In the genomic region with DNA sequence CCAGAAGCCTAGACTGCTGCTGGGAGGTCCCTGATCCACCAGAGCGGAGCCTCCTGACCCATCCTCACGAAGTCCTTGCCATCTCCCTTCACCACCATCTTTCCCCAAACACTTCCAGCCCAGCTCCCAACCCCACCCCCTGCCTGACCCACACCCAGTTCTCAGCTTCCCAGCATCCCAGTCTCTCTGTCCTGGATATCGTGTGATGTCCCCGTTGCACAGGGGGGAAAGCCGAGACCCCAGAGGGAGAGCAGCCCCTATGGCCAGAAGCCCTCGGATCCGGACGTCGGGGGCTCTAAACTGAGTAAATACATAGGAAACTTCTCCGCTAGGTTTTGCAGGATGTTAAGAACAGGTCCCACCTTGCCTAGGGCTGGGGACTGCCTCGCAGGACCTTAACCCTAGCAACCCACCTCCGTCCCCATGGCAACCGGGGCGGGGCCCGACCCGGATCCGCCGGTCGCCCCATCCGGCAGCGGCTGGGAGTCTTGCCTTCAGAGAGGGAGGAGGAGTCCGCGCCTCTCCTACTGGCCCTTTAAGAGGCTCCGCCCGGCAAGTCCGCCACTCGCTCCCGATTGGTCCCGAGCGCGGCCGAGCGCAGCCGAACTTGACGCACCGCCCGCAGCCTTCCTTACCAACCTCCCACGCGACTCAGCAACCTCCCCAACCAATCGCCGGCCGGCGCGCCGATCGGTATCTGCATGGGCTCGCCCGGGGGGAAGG, we compare ENCODE assay signal across 8 cellular contexts. TPM values are rescaled to one million over a fixed set of nuclear protein-coding genes. Genes with fewer than 3 reads are reported as not detected.
A peak's percentile ranks its signal among the peaks of the same experiment; 100 is the strongest.
DNase-seq lines count a peak whose midpoint lies in the region; ATAC-seq and TF ChIP-seq lines count a peak whose summit lies in the region.

No MANE protein-coding gene starts in this region.

- peaks cover 18% of the 10 kb centered on the region for H3K4me1 Mint-ChIP-seq in CD8-positive, alpha-beta T cell (ENCODE audit: low read depth)

- H3K4me3 Mint-ChIP-seq in CD8-positive, alpha-beta T cell: peak overlapping the region; percentile 77

- H3K4me1 ChIP-seq in CD8-positive, alpha-beta T cell (ENCODE audit: insufficient read depth, low read length): peaks cover 15% of the 10 kb centered on the region

- no peaks in the 10 kb centered on the region for H3K9me3 ChIP-seq in CD8-positive, alpha-beta T cell (ENCODE audit: low read length)

- H3K9me3 Mint-ChIP-seq in CD8-positive, alpha-beta T cell: no peaks in the 10 kb centered on the region

- CTCF ChIA-PET in CD8-positive, alpha-beta T cell (lab: Charles Lee): interaction anchor here (2.1 kb wide), 1 partner anchor 27 kb away, joined by 5 read pairs; no protein-coding TSS in a partner anchor

- intact Hi-C loops in CD8-positive, alpha-beta T cell (cut with DNase I, micrococcal nuclease): loop anchor here (1.0 to 5.0 kb wide), 7 partner anchors 15 to 415 kb away; a partner anchor contains a TSS

- H3K4me3 ChIP-seq in CD8-positive, alpha-beta T cell (ENCODE audit: low read depth, low read length): peak overlapping the region; percentile 66

- H3K36me3 Mint-ChIP-seq in CD8-positive, alpha-beta T cell: peaks cover 12% of the 10 kb centered on the region

- peak; percentile 95 for ATAC-seq in CD8-positive, alpha-beta T cell
- ATAC-seq in GM21367 (IDR thresholded peaks at IDR 0.05; ENCODE audit: unreplicated experiment): peak; percentile 79

- DNase-seq in CD8-positive, alpha-beta T cell: peak; percentile 98 to 100 (median 99)
- DNase-seq in HT-29 (ENCODE audit: low spot score): peak; percentile 96
- DNase-seq in NK-92 (lab: John Stamatoyannopoulos, UW; ENCODE audit: unreplicated experiment): peak; percentile 97
- DNase-seq in activated CD8-positive, alpha-beta memory T cell treated with anti-CD3 and anti-CD28 coated beads for 24 hours: peak; percentile 99
- DNase-seq in effector CD8-positive, alpha-beta T cell (lab: John Stamatoyannopoulos, UW): peak; percentile 99
- DNase-seq in lung microvascular endothelial cell (ENCODE audit: low read depth in 2 of 2): peak; percentile 100
- DNase-seq in stimulated activated CD4-positive, alpha-beta T cell treated with anti-CD3 and anti-CD28 coated beads, TNF-alpha, amount 100 ng/mL, for 24 hours (ENCODE audit: low read depth in 3 of 3): peak; percentile 98 to 99 (median 98)

- no peaks in the 10 kb centered on the region for H3K36me3 ChIP-seq in CD8-positive, alpha-beta T cell (ENCODE audit: insufficient read depth, low read length)

- H3K27ac ChIP-seq in CD8-positive, alpha-beta T cell (ENCODE audit: low read depth, low read length): peak overlapping the region; percentile 60

- POLR2A ChIA-PET in CD8-positive, alpha-beta T cell (lab: Charles Lee): no interaction called here

- no peaks in the 10 kb centered on the region for H3K27me3 ChIP-seq in CD8-positive, alpha-beta T cell (ENCODE audit: insufficient read depth, low read length)

- H3K27me3 Mint-ChIP-seq in CD8-positive, alpha-beta T cell (ENCODE audit: low read depth): no peaks in the 10 kb centered on the region

- no peak for TF ChIP-seq CTCF in CD8-positive, alpha-beta T cell (IDR thresholded peaks at IDR 0.05)

- no peak overlapping the region for H3K27ac Mint-ChIP-seq in CD8-positive, alpha-beta T cell

RNA-seq across cellular contexts. Expression of a gene that starts 0.5 kb away (rescaled TPM):
- 10 to 100 TPM; 32.3 to 37.8 TPM for total RNA-seq in CD8-positive, alpha-beta T cell
- 120 and 152 TPM in 2 replicates for total RNA-seq in HT-29 (2014; rRNA removed; shearing (Covaris generic))
- total RNA-seq in lung microvascular endothelial cell: 59.1 and 60.5 TPM in 2 replicates

RNA-seq across cellular contexts. Expression of a gene that starts 13.0 kb away (rescaled TPM):
- total RNA-seq in CD8-positive, alpha-beta T cell: under 1 TPM; 0.19 to 0.49 TPM
- not detected in 2 replicates for total RNA-seq in HT-29 (2014; rRNA removed; shearing (Covaris generic))
- total RNA-seq in lung microvascular endothelial cell: 0.20 and 0.65 TPM in 2 replicates

RNA-seq across cellular contexts. Expression of a gene that starts 14.9 kb away (rescaled TPM):
- 10 to 100 TPM; 42.3 to 42.7 TPM for total RNA-seq in CD8-positive, alpha-beta T cell
- 177 and 185 TPM in 2 replicates for total RNA-seq in HT-29 (2014; rRNA removed; shearing (Covaris generic))
- 47.5 and 84.7 TPM in 2 replicates for total RNA-seq in lung microvascular endothelial cell

RNA-seq across cellular contexts. Expression of a gene that starts 33.3 kb away (rescaled TPM):
- 1 to 10 TPM; 5.2 to 6.4 TPM for total RNA-seq in CD8-positive, alpha-beta T cell
- total RNA-seq in HT-29 (2014; rRNA removed; shearing (Covaris generic)): not detected in 2 replicates
- total RNA-seq in lung microvascular endothelial cell: not detected in 2 replicates

RNA-seq across cellular contexts. Expression of a gene that starts 34.4 kb away (rescaled TPM):
- 1 to 10 TPM; 2.3 to 2.6 TPM for total RNA-seq in CD8-positive, alpha-beta T cell
- not detected in 2 replicates for total RNA-seq in HT-29 (2014; rRNA removed; shearing (Covaris generic))
- total RNA-seq in lung microvascular endothelial cell: 0.99 and 1.5 TPM in 2 replicates

Comparison
In these comparisons a context has a peak if more than half of its experiments do, and no peak if none do; other contexts are left out.
1. Peak in every context shown above with its lines: DNase-seq, ATAC-seq, H3K4me3 ChIP-seq and H3K27ac ChIP-seq.